In the genomic region with DNA sequence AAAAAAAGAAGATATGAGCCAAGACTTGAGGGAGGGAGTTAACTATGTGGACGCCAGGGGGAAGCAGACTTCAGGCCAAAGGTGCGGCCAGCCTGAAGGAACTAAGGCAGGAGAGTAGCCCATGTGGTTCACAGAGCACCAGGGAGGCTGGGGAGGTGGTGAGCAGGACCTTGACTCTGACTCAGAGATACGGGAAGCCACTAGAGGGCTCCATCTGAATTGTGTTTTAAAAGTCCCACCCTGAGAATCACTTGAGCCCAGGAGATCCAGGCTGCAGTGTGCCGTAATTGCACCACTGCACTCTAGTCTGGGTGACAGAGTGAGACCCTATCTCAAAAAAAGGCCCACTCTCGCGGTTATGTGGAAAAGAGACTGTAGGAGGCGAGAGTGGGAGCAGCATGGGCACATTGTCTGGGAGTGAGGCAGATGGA, we compare ENCODE assay signal across 8 cellular contexts. TPM values are rescaled to one million over a fixed set of nuclear protein-coding genes. Genes with fewer than 3 reads are reported as not detected.
DNase-seq lines count a peak whose midpoint lies in the region; ATAC-seq, FAIRE-seq and TF ChIP-seq lines count a peak whose summit lies in the region.

No MANE protein-coding gene starts in this region.

- H2BK15ac ChIP-seq in neuronal stem cell (ENCODE audit: low read length) = no peak overlapping the region

- no peak overlapping the region for H3K23ac ChIP-seq in neuronal stem cell (ENCODE audit: low read depth, low read length, poor library complexity)

- H3K4me3 Mint-ChIP-seq in activated T-cell treated with anti-CD3 and anti-CD28 coated beads, Interleukin-2, amount 50 U/mL, for 72 hours = no peak overlapping the region

- peak; percentile 16 to 17 for DNase-seq in activated T-cell treated with anti-CD3 and anti-CD28 coated beads, Interleukin-2, amount 50 U/mL, for 72 hours
- DNase-seq in activated T-cell treated with anti-CD3 and anti-CD28 coated beads for 4 hours (no peak), HTR-8/SVneo (ENCODE audit: insufficient read length, low spot score) (peak; percentile 41), UCSD-AML1 (lab: John Stamatoyannopoulos, UW; ENCODE audit: unreplicated experiment) (peak; percentile 76), left cardiac atrium (peak; percentile 28), stomach (peak; percentile 51), neuronal stem cell (ENCODE audit: low spot score) (no peak)
- DNase-seq in effector CD8-positive, alpha-beta T cell (lab: John Stamatoyannopoulos, UW) = no peak

- intact Hi-C loops in left cardiac atrium (cut with DNase I) = loop anchor here (10.0 kb wide), 2 partner anchors 101 to 151 kb away; no protein-coding TSS in a partner anchor
- intact Hi-C loops in stomach (cut with DNase I; ENCODE audit: low total_unique reads) = no loop called here

- ATAC-seq in activated T-cell treated with anti-CD3 and anti-CD28 coated beads, Interleukin-2, amount 50 U/mL, for 72 hours (replicated peaks in 1 of 2) = peak; percentile 29 to 39
- ATAC-seq in left cardiac atrium = peak; percentile 79 to 81

- peaks cover 0 to 14% of the 10 kb centered on the region in 2 donors for H3K36me3 Mint-ChIP-seq in activated T-cell treated with anti-CD3 and anti-CD28 coated beads, Interleukin-2, amount 50 U/mL, for 72 hours (ENCODE audit: insufficient read depth in 2 of 2)

- H3K18ac ChIP-seq in neuronal stem cell (ENCODE audit: low read length) = no peak overlapping the region

- peaks cover 14% of the 10 kb centered on the region for H3K4me1 Mint-ChIP-seq in activated T-cell treated with anti-CD3 and anti-CD28 coated beads, Interleukin-2, amount 50 U/mL, for 72 hours (ENCODE audit: low read depth)

- FAIRE-seq in HTR-8/SVneo (lab: Jason Lieb, UNC) = no peak

- no peak overlapping the region for H4K91ac ChIP-seq in neuronal stem cell (ENCODE audit: low read depth, low read length, poor library complexity)

- no peaks in the 10 kb centered on the region for H3K9me3 ChIP-seq in stomach
- no peaks in the 10 kb centered on the region for H3K9me3 ChIP-seq in neuronal stem cell (replicated peaks in 1 of 2; ENCODE audit: control insufficient read depth in 2 of 2, insufficient read depth in 1 of 2, low read depth in 1 of 2, low read length in 2 of 2)

- H3K27ac ChIP-seq in stomach (no peak overlapping the region), neuronal stem cell (replicated peaks; ENCODE audit: low read length) (no peak overlapping the region)

- H3K36me3 ChIP-seq in stomach (peaks cover 11 to 53% (median 42%) of the 10 kb centered on the region in 4 donors), neuronal stem cell (replicated peaks in 1 of 2; ENCODE audit: control insufficient read depth in 2 of 2, insufficient read depth in 2 of 2, low read length in 2 of 2) (peaks cover 13 to 89% of the 10 kb centered on the region in 2 donors)

- H2AFZ ChIP-seq in neuronal stem cell (ENCODE audit: low read length) = no peak overlapping the region

- no peak overlapping the region for H3K14ac ChIP-seq in neuronal stem cell (ENCODE audit: low read length)

- H3K4me2 ChIP-seq in neuronal stem cell (ENCODE audit: insufficient read depth, low read length, poor library complexity, severe bottlenecking) = no peak overlapping the region

- TF ChIP-seq CTCF in stomach (IDR thresholded peaks at IDR 0.05) = peak in 3 of 7 experiments; percentile 30 to 35 (median 31)

- H3K27me3 ChIP-seq in stomach (no peaks in the 10 kb centered on the region), neuronal stem cell (ENCODE audit: control insufficient read depth in 3 of 3, insufficient read depth in 3 of 3, low read depth in 1 of 3, low read length in 3 of 3) (no peaks in the 10 kb centered on the region)

- no peak for TF ChIP-seq POLR2A in stomach (IDR thresholded peaks at IDR 0.05)

- no peak overlapping the region for H2BK12ac ChIP-seq in neuronal stem cell (ENCODE audit: low read length)

- no peak overlapping the region for H4K8ac ChIP-seq in neuronal stem cell (ENCODE audit: low read depth, low read length)

- peaks cover 1% of the 10 kb centered on the region for H3K79me1 ChIP-seq in neuronal stem cell (ENCODE audit: low read depth, low read length)

- no peak overlapping the region for H2BK120ac ChIP-seq in neuronal stem cell (ENCODE audit: low read depth, low read length)

- H3K27ac Mint-ChIP-seq in activated T-cell treated with anti-CD3 and anti-CD28 coated beads, Interleukin-2, amount 50 U/mL, for 72 hours = no peak overlapping the region

- H3K4ac ChIP-seq in neuronal stem cell (ENCODE audit: low read length) = no peak overlapping the region

- no peaks in the 10 kb centered on the region for H3K9me3 Mint-ChIP-seq in activated T-cell treated with anti-CD3 and anti-CD28 coated beads, Interleukin-2, amount 50 U/mL, for 72 hours

- H3K27me3 Mint-ChIP-seq in activated T-cell treated with anti-CD3 and anti-CD28 coated beads, Interleukin-2, amount 50 U/mL, for 72 hours (ENCODE audit: low read depth) = no peaks in the 10 kb centered on the region

- H3K4me3 ChIP-seq in stomach (no peak overlapping the region), neuronal stem cell (ENCODE audit: low read length in 2 of 2) (no peak overlapping the region)

- no peak overlapping the region for H2BK5ac ChIP-seq in neuronal stem cell (ENCODE audit: low read length)

- 43 to 63% (median 59%) methylated on average over 7 of the region's 7 CpGs for WGBS in stomach, 5 donors
- no CpG with 5 or more reads among the region's 7 CpGs for WGBS in neuronal stem cell (ENCODE audit: extremely low coverage in 2 of 2, insufficient read length in 2 of 2, insufficient replicate concordance in 1 of 2), 2 donors

- no peak overlapping the region for H2AK5ac ChIP-seq in neuronal stem cell (ENCODE audit: low read depth, low read length)

- H3K9ac ChIP-seq in neuronal stem cell (ENCODE audit: low read depth, low read length, poor library complexity) = no peak overlapping the region

- no peak for TF ChIP-seq EP300 in stomach (IDR thresholded peaks at IDR 0.05)

- H3K4me1 ChIP-seq in stomach (peaks cover 0 to 6% (median under 1%) of the 10 kb centered on the region in 4 donors), neuronal stem cell (ENCODE audit: control insufficient read depth in 2 of 2, insufficient read depth in 1 of 2, low read depth in 1 of 2, low read length in 2 of 2) (no peaks in the 10 kb centered on the region)

RNA-seq across cellular contexts. Expression of a gene that starts 12.3 kb away (rescaled TPM):
- total RNA-seq in activated T-cell treated with anti-CD3 and anti-CD28 coated beads, Interleukin-2, amount 50 U/mL, for 72 hours = 10 to 100 TPM; 35.2 to 36.6 TPM
- total RNA-seq in left cardiac atrium (10 to 100 TPM; 24.6 to 27.1 TPM), stomach (10 to 100 TPM; 31.7 to 55.8 (median 36.8) TPM)
- 10 to 100 TPM in 1 of 3 donors, 1 to 10 TPM in 2; 6.4 to 12.8 (median 6.6) TPM for polyA plus RNA-seq in stomach
- polyA plus RNA-seq in neuronal stem cell (2013, experiment 1 of 2) = 18.4 TPM
- polyA plus RNA-seq in neuronal stem cell (2013, experiment 2 of 2) = 17.8 TPM

RNA-seq across cellular contexts. Expression of a gene that starts 55.7 kb away (rescaled TPM):
- total RNA-seq in activated T-cell treated with anti-CD3 and anti-CD28 coated beads, Interleukin-2, amount 50 U/mL, for 72 hours = 10 to 100 TPM; 77.8 to 94.5 TPM
- total RNA-seq in left cardiac atrium = 10 to 100 TPM; 16.9 to 28.9 TPM
- total RNA-seq in stomach = 10 to 100 TPM in 4 of 5 donors, 1 to 10 TPM in 1; 9.3 to 43.7 (median 17.5) TPM
- polyA plus RNA-seq in stomach = 10 to 100 TPM; 13.0 to 22.6 (median 18.4) TPM
- 23.1 TPM for polyA plus RNA-seq in neuronal stem cell (2013, experiment 1 of 2)
- 22.2 TPM for polyA plus RNA-seq in neuronal stem cell (2013, experiment 2 of 2)

Comparison
In these comparisons a context has a peak if more than half of its experiments do, and no peak if none do; other contexts are left out.
1. DNase-seq: peak in activated T-cell treated with anti-CD3 and anti-CD28 coated beads, Interleukin-2, amount 50 U/mL, for 72 hours (2 of 2), HTR-8/SVneo (single experiment), UCSD-AML1 (single experiment), left cardiac atrium (single experiment) and stomach (single experiment); none in activated T-cell treated with anti-CD3 and anti-CD28 coated beads for 4 hours (single experiment), neuronal stem cell (single experiment) and effector CD8-positive, alpha-beta T cell (single experiment).